ENCODE assay signal across 1 cellular context in the genomic region with DNA sequence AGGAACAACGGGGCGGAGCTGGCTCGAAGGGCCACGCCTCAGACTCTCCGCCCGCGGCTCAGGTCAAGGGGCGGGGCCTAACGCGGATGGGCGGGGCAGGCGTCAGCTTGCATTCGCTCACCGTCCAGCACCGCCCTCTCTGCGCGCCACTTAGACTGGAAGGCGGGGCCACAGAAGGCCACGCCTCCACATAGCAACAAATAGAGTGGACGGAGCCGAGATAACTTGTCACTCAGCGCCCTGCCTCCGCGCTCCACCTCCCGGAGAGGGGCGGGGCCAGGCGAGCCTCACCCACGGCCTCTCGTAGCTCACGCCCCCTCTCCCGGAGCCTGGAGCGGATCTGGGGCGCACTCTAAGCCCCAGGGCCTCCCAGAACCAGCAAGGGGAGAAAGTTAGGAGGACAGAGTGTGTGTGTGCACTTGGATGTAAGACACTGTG.
A peak's percentile ranks its signal among the peaks of the same experiment; 100 is the strongest.
TF ChIP-seq lines count a peak whose summit lies in the region.

No MANE protein-coding gene starts in this region.

TF ChIP-seq in H1, 55 proteins besides CTCF, POLR2A, EP300 and RAD21:
- TF ChIP-seq TAF7 (optimal IDR thresholded peaks at IDR 0.05; ENCODE audit: borderline replicate concordance, low read depth, low read length) (no peak), SP4 (IDR thresholded peaks at IDR 0.05; ENCODE audit: low read length) (peak; percentile 87; the same call in 1 of the 2 replicates), BRCA1 (IDR thresholded peaks at IDR 0.05; ENCODE audit: low read depth, low read length) (no peak), GABPA (IDR thresholded peaks at IDR 0.05; ENCODE audit: borderline replicate concordance, insufficient read depth, low read length) (no peak), GTF2F1 (IDR thresholded peaks at IDR 0.05; ENCODE audit: borderline replicate concordance, low read depth, low read length) (no peak), SIN3A (conservative IDR thresholded peaks at IDR 0.05 in 1 of 2, IDR thresholded peaks at IDR 0.05 in 1 of 2; ENCODE audit: low read depth in 1 of 2, low read length in 2 of 2) (0 out of 4 replicates have a peak, but pooled peaks of 1 of the 2 experiments have one; percentile 36), CREB1 (IDR thresholded peaks at IDR 0.05) (peak; percentile 65; the same call in 1 of the 2 replicates), SP1 (IDR thresholded peaks at IDR 0.05; ENCODE audit: low read depth, low read length) (peak; percentile 78; the same call in 1 of the 2 replicates), CEBPB (IDR thresholded peaks at IDR 0.05; ENCODE audit: low read depth, low read length) (no peak), HDAC2 (IDR thresholded peaks at IDR 0.05; ENCODE audit: borderline replicate concordance in 1 of 2, low read depth in 2 of 2, low read length in 2 of 2) (no peak)
TF ChIP-seq in H1: peak in this region for 4.
